12 cellular contexts compared by ENCODE assay signal in genomic region chr10:58856508-58857240, GRCh38.
DNase-seq lines count a peak whose midpoint lies in the region; ATAC-seq and TF ChIP-seq lines count a peak whose summit lies in the region.
"Had no signal": no experiment of that assay in that cellular context is flagged by ENCODE, and none has a peak within 500 bp of the region (broad histone marks: within the 10 kb centered on the region; RNA-seq: fewer than 3 reads in every experiment).

No MANE protein-coding gene starts in this region.

- H3K27ac ChIP-seq in trophoblast cell (ENCODE audit: low read depth, low read length): no peak overlapping the region

- peak; percentile 100 for ATAC-seq in SK-N-SH treated with all-trans-retinoic acid at 6 μM for 48 hours
- no peak for ATAC-seq in GM21515 (IDR thresholded peaks at IDR 0.05; ENCODE audit: unreplicated experiment)
- ATAC-seq: stimulated activated naive B cell treated with anti-CD40 and anti-IgM and Interleukin-4, amounts not matched to agents 10 μg/mL and 1 μg/mL and 100 μg/mL, for 72 hours had no signal

- H4K12ac ChIP-seq in trophoblast cell (ENCODE audit: low read depth, low read length): no peak overlapping the region

- no peaks in the 10 kb centered on the region for H3K27me3 ChIP-seq in trophoblast cell (ENCODE audit: insufficient read depth, low read length)

- H3K4me1 ChIP-seq in trophoblast cell (ENCODE audit: control insufficient read depth in 1 of 2, insufficient read depth in 2 of 2, low read length in 2 of 2): peaks cover 6 to 8% of the 10 kb centered on the region in 2 experiments

- DNase-seq in EH (ENCODE audit: low read depth): peak; percentile 99
- DNase-seq in glomerular visceral epithelial cell (ENCODE audit: extremely low spot score): peak; percentile 96
- peak; percentile 42 to 77 for DNase-seq in trophoblast cell
- DNase-seq in NCI-H1436 (lab: John Stamatoyannopoulos, UW): no peak
- no peak for DNase-seq in DMS53 (lab: John Stamatoyannopoulos, UW)
- no peak for DNase-seq in NCI-H82 (lab: John Stamatoyannopoulos, UW)
- DNase-seq: activated B cell treated with CpG ODN at 0.5 μM for 24 hours; naive B cell; NCI-H1694; stimulated activated naive B cell treated with anti-CD40 and anti-IgM and Interleukin-4, amounts not matched to agents 10 μg/mL and 1 μg/mL and 100 μg/mL, for 72 hours had no signal

- H2BK120ac ChIP-seq in trophoblast cell (ENCODE audit: insufficient read depth, low read length, poor library complexity): no peak overlapping the region

- no peak overlapping the region for H3K18ac ChIP-seq in trophoblast cell (ENCODE audit: low read length)

- no peak overlapping the region for H3K23ac ChIP-seq in trophoblast cell (ENCODE audit: low read length)

- no peaks in the 10 kb centered on the region for H3K36me3 ChIP-seq in trophoblast cell (ENCODE audit: control insufficient read depth in 1 of 2, insufficient read depth in 2 of 2, low read length in 2 of 2)

- no peak overlapping the region for H3K4ac ChIP-seq in trophoblast cell (ENCODE audit: low read depth, low read length)

- WGBS in trophoblast cell (ENCODE audit: extremely low coverage, insufficient coverage, insufficient read length): no CpG with 5 or more reads among the region's 9 CpGs

- H3K79me1 ChIP-seq in trophoblast cell (ENCODE audit: low read length): no peaks in the 10 kb centered on the region

- no peak overlapping the region for H4K8ac ChIP-seq in trophoblast cell (ENCODE audit: low read depth, low read length)

- H2BK5ac ChIP-seq in trophoblast cell (ENCODE audit: low read depth, low read length, poor library complexity): no peak overlapping the region

- H3K4me2 ChIP-seq in trophoblast cell (ENCODE audit: low read length): no peak overlapping the region

- H3K14ac ChIP-seq in trophoblast cell (ENCODE audit: low read length): no peak overlapping the region

- H4K91ac ChIP-seq in trophoblast cell (ENCODE audit: low read depth, low read length): peak overlapping the region; percentile 45

- no peak overlapping the region for H2AFZ ChIP-seq in trophoblast cell (ENCODE audit: insufficient read depth, low read length, poor library complexity)

- H3K9me3 ChIP-seq in trophoblast cell (ENCODE audit: insufficient read depth, low read depth, low read length): no peaks in the 10 kb centered on the region

- H3K79me2 ChIP-seq in trophoblast cell (ENCODE audit: control insufficient read depth, insufficient read depth, low read length, poor library complexity): no peaks in the 10 kb centered on the region

- H3K4me3 ChIP-seq in trophoblast cell (ENCODE audit: low read depth, low read length): no peak overlapping the region

- peak overlapping the region; percentile 84 for H2BK12ac ChIP-seq in trophoblast cell (ENCODE audit: low read length)

- no peak overlapping the region for H2AK5ac ChIP-seq in trophoblast cell (ENCODE audit: low read length)

- H3K9ac ChIP-seq in trophoblast cell (ENCODE audit: low read length): no peak overlapping the region

TF ChIP-seq in SK-N-SH treated with all-trans-retinoic acid at 6 μM for 48 hours, 23 proteins besides CTCF, POLR2A, EP300 and RAD21:
- TF ChIP-seq TOX (CRISPR knock-in tag; IDR thresholded peaks at IDR 0.05; ENCODE audit: borderline replicate concordance) (no peak), ISL1 (CRISPR knock-in tag; IDR thresholded peaks at IDR 0.05) (peak; percentile 67)

Comparison
In these comparisons a context has a peak if more than half of its experiments do, and no peak if none do; other contexts are left out.
1. DNase-seq: peak in EH (single experiment), glomerular visceral epithelial cell (single experiment) and trophoblast cell (2 of 2); none in NCI-H1436 (single experiment), DMS53 (single experiment) and NCI-H82 (single experiment).